ENCODE assay signal across 16 cellular contexts in the genomic region with DNA sequence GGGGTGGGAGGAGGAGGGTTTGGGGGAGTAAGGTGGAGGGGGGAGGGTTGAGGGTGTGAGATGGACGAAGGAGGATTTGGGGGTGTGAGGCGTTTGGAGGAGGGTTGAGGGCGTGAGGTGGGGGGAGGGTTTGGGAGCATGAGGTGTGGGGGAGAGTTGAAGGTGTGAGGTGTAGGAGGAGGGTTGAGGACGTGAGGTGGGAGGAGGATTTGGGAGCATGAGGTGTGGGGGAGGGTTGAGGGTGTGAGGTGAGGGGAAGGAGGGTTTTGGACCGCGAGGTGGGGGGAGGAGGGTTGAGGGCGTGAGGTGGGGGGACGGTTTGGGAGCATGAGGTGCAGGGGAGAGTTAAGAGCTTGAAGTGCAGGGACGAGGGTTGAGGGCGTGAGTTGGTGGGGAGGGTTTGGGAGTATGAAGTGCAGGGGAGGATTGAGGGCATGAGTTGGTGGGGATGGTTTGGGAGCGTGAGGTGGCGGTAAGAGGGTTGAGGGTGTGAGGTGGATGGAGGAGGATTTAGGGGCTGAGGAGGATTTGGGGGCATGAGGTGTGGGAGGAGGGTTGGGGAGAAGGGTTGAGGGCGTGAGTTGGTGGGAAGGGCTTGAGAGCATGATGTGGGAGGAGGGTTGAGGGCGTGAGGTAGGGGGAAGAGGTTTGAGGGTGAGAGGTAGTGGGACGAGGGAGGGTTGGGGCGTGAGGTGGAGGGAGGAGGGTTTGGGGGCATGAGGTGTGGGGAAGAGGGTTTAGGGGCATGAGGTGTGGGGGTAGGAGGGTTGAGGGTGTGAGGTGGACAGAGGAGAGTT. TPM values are rescaled to one million over a fixed set of nuclear protein-coding genes. Genes with fewer than 3 reads are reported as not detected.
A peak's percentile ranks its signal among the peaks of the same experiment; 100 is the strongest.
DNase-seq lines count a peak whose midpoint lies in the region; ATAC-seq, FAIRE-seq and TF ChIP-seq lines count a peak whose summit lies in the region.
"Had no signal": no experiment of that assay in that cellular context is flagged by ENCODE, and none has a peak within 500 bp of the region (broad histone marks: within the 10 kb centered on the region; RNA-seq: fewer than 3 reads in every experiment).

No MANE protein-coding gene starts in this region.

- no peak for FAIRE-seq in A549 (lab: Jason Lieb, UNC)
- FAIRE-seq in astrocyte (lab: Jason Lieb, UNC): no peak

- peak overlapping the region; percentile 93 for H3K27ac Mint-ChIP-seq in Calu3 (ENCODE audit: unreplicated experiment)
- no peak overlapping the region for H3K27ac Mint-ChIP-seq in astrocyte (ENCODE audit: unreplicated experiment)
- H3K27ac Mint-ChIP-seq in nephron: no peak overlapping the region
- no peak overlapping the region for H3K27ac Mint-ChIP-seq in mesothelial cell of epicardium

- DNase-seq in A549 (ENCODE audit: low read depth in 1 of 2, low spot score in 1 of 2): no peak
- DNase-seq in Calu3: no peak
- no peak for DNase-seq in astrocyte (ENCODE audit: low read depth)
- DNase-seq in HT-29 (ENCODE audit: low spot score): no peak
- no peak for DNase-seq in mesothelial cell of epicardium (ENCODE audit: low spot score in 2 of 2, unreplicated experiment in 2 of 2)
- DNase-seq: activated CD8-positive, alpha-beta T cell treated with anti-CD3 and anti-CD28 coated beads, Interleukin-2, amount 10 ng/mL, durations not matched to agents 7 days and 5 days; activated T-cell treated with anti-CD3 and anti-CD28 coated beads, Interleukin-2, amount 50 U/mL, for 1 hour; AML-193; NCI-H2171 treated with DMSO at 0.1 percent for 48 hours; RPMI8226; stomach; upper lobe of right lung had no signal

- H3K4me1 Mint-ChIP-seq in Calu3 (ENCODE audit: low read depth, unreplicated experiment) (peaks cover 13% of the 10 kb centered on the region), astrocyte (ENCODE audit: low read depth, unreplicated experiment) (peaks cover 8% of the 10 kb centered on the region), nephron (peaks cover 9% of the 10 kb centered on the region), mesothelial cell of epicardium (peaks cover 12% of the 10 kb centered on the region)

- ATAC-seq in A549: no peak
- no peak for ATAC-seq in gastroesophageal sphincter
- no peak for ATAC-seq in GM18870 (IDR thresholded peaks at IDR 0.05; ENCODE audit: unreplicated experiment)

- no peak for TF ChIP-seq RAD21 in A549 (conservative IDR thresholded peaks at IDR 0.05 in 1 of 2, IDR thresholded peaks at IDR 0.05 in 1 of 2)

- H3K36me3 ChIP-seq in astrocyte (ENCODE audit: insufficient read depth, low read length) (no peaks in the 10 kb centered on the region), gastroesophageal sphincter (no peaks in the 10 kb centered on the region)
- H3K36me3 ChIP-seq: MG63, stomach, upper lobe of right lung had no signal

- no peak overlapping the region for H3K9ac ChIP-seq in astrocyte (ENCODE audit: low read length)

- H3K4me1 ChIP-seq in A549 (0 out of 3 replicates have a peak, but pooled peaks cover 3% of the 10 kb centered on the region), astrocyte (ENCODE audit: insufficient read depth, low read length) (peaks cover 10% of the 10 kb centered on the region), gastroesophageal sphincter (peaks cover 3 to 23% (median 5%) of the 10 kb centered on the region in 3 donors)
- H3K4me1 ChIP-seq: upper lobe of right lung had no signal

- H3K4me3 ChIP-seq in A549: no peak overlapping the region; the same call in 2 of the 3 replicates
- H3K4me3 ChIP-seq in astrocyte (ENCODE audit: insufficient read depth, low read depth, low read length): no peak overlapping the region
- H3K4me3 ChIP-seq in gastroesophageal sphincter: peak overlapping the region in 1 of 2 donors; percentile 58

- no TSS peak for BruUV-seq in Calu3 (replicated peaks; lab: Mats Ljungman, UMichigan)

- peak overlapping the region; percentile 83 for H3K4me3 Mint-ChIP-seq in Calu3 (ENCODE audit: low read depth, unreplicated experiment)
- no peak overlapping the region for H3K4me3 Mint-ChIP-seq in astrocyte (ENCODE audit: unreplicated experiment)
- H3K4me3 Mint-ChIP-seq in nephron: peak overlapping the region; percentile 67 to 99 (median 92)
- H3K4me3 Mint-ChIP-seq in mesothelial cell of epicardium: no peak overlapping the region

- H3K27me3 Mint-ChIP-seq in Calu3 (ENCODE audit: unreplicated experiment): no peaks in the 10 kb centered on the region
- no peaks in the 10 kb centered on the region for H3K27me3 Mint-ChIP-seq in astrocyte (ENCODE audit: low read depth, unreplicated experiment)
- peaks cover 17% of the 10 kb centered on the region for H3K27me3 Mint-ChIP-seq in nephron (ENCODE audit: low read depth)
- H3K27me3 Mint-ChIP-seq in mesothelial cell of epicardium (ENCODE audit: low read depth): peaks cover 37% of the 10 kb centered on the region

- H3K79me2 ChIP-seq in astrocyte (ENCODE audit: insufficient read depth, low read length): no peaks in the 10 kb centered on the region

- H3K9me3 Mint-ChIP-seq in Calu3 (ENCODE audit: low read depth, unreplicated experiment) (no peaks in the 10 kb centered on the region), astrocyte (ENCODE audit: unreplicated experiment) (no peaks in the 10 kb centered on the region), nephron (no peaks in the 10 kb centered on the region), mesothelial cell of epicardium (no peaks in the 10 kb centered on the region)

- intact Hi-C loops in Calu3 (cut with micrococcal nuclease; ENCODE audit: unreplicated experiment): no loop called here

- H3K9me3 ChIP-seq in A549 (no peaks in the 10 kb centered on the region), astrocyte (ENCODE audit: insufficient read depth, low read depth, low read length) (no peaks in the 10 kb centered on the region), gastroesophageal sphincter (no peaks in the 10 kb centered on the region)
- H3K9me3 ChIP-seq: MG63, stomach, upper lobe of right lung had no signal

- H3K27me3 ChIP-seq in astrocyte (ENCODE audit: insufficient read depth, low read length) (no peaks in the 10 kb centered on the region), gastroesophageal sphincter (no peaks in the 10 kb centered on the region)
- H3K27me3 ChIP-seq: MG63, upper lobe of right lung had no signal

- TF ChIP-seq POLR2A in A549 (IDR thresholded peaks at IDR 0.05; ENCODE audit: low read length) (no peak), gastroesophageal sphincter (IDR thresholded peaks at IDR 0.05) (no peak)

- TF ChIP-seq EP300 in A549 (IDR thresholded peaks at IDR 0.05): no peak
- no peak for TF ChIP-seq EP300 in gastroesophageal sphincter (IDR thresholded peaks at IDR 0.05)

- POLR2A ChIA-PET in A549 (lab: Yijun Ruan, JAX): no interaction called here

- TF ChIP-seq CTCF in A549 (IDR thresholded peaks at IDR 0.05): no peak
- no peak for TF ChIP-seq CTCF in Calu3 (IDR thresholded peaks at IDR 0.05; ENCODE audit: unreplicated experiment)
- no peak for TF ChIP-seq CTCF in astrocyte (IDR thresholded peaks at IDR 0.05; ENCODE audit: insufficient read depth, low read depth, low read length)
- no peak for TF ChIP-seq CTCF in nephron (IDR thresholded peaks at IDR 0.05; ENCODE audit: unreplicated experiment in 3 of 3)
- TF ChIP-seq CTCF in gastroesophageal sphincter (IDR thresholded peaks at IDR 0.05): no peak
- no peak for TF ChIP-seq CTCF in mesothelial cell of epicardium (IDR thresholded peaks at IDR 0.05; ENCODE audit: unreplicated experiment)

- WGBS in A549 (ENCODE audit: missing lambda C conversion rate): 93% methylated on average over 9 of the region's 16 CpGs
- WGBS in gastroesophageal sphincter (ENCODE audit: low coverage in 1 of 2), 2 donors: 75 to 85% methylated on average over 10 to 15 of the region's 16 CpGs

- no peak overlapping the region for H2AFZ ChIP-seq in astrocyte (ENCODE audit: low read depth, low read length)

- CTCF ChIA-PET in A549 (lab: Yijun Ruan, JAX): no interaction called here
- CTCF ChIA-PET in Calu3 (lab: Charles Lee): interaction anchor here (2.1 kb wide), 1 partner anchor 72 kb away, joined by 12 read pairs; the partner anchor contains the start of gene GFM1

- H3K36me3 Mint-ChIP-seq in Calu3 (ENCODE audit: insufficient read depth, unreplicated experiment): peaks cover 26% of the 10 kb centered on the region
- no peaks in the 10 kb centered on the region for H3K36me3 Mint-ChIP-seq in astrocyte (ENCODE audit: low read depth, unreplicated experiment)
- no peaks in the 10 kb centered on the region for H3K36me3 Mint-ChIP-seq in nephron (ENCODE audit: low read depth)
- no peaks in the 10 kb centered on the region for H3K36me3 Mint-ChIP-seq in mesothelial cell of epicardium

- H3K27ac ChIP-seq in A549 (peak overlapping the region in 1 of 2 experiments; percentile 81; a peak in 1 of 6 replicates), astrocyte (ENCODE audit: low read depth, low read length) (no peak overlapping the region), gastroesophageal sphincter (no peak overlapping the region)

- H3K4me2 ChIP-seq in A549 (peak overlapping the region; percentile 100), astrocyte (ENCODE audit: low read length) (peak overlapping the region; percentile 100)

- no peaks in the 10 kb centered on the region for H4K20me1 ChIP-seq in astrocyte (ENCODE audit: insufficient read depth, low read length)

TF ChIP-seq in A549, 52 proteins besides CTCF, POLR2A, EP300 and RAD21:
- no peak for TF ChIP-seq TP53 (CRISPR knock-in tag; IDR thresholded peaks at IDR 0.05)
- no peak for TF ChIP-seq FOSB (CRISPR knock-in tag; IDR thresholded peaks at IDR 0.05)
- no peak for TF ChIP-seq ESRRA (IDR thresholded peaks at IDR 0.05; ENCODE audit: borderline replicate concordance, low read length)
TF ChIP-seq in A549: peak in this region for 0.

RNA-seq across cellular contexts. Expression of gene MLF1, which starts 1.2 kb away (rescaled TPM):
- polyA plus RNA-seq in A549 (2011; rRNA removed): 12.4 and 18.6 TPM in 2 replicates
- polyA plus RNA-seq in A549 (2012; cell fraction: cytosol; rRNA removed): 4.6 and 4.7 TPM in 2 replicates
- polyA plus RNA-seq in A549 (2012; cell fraction: nucleus; rRNA removed): 1.6 and 2.5 TPM in 2 replicates
- polyA plus RNA-seq in A549 (2017; fragmentation: RNase III; extraction: RNeasy Plus Mini Kit Qiagen cat#74134 plus additional on column Dnase treatment): 12.6 to 16.9 TPM (median 13.5 TPM) in 3 replicates
- 6.2 and 7.2 TPM in 2 replicates for polyA minus RNA-seq in A549 (2011; rRNA and poly(A)+ RNA removed)
- 53.0 and 53.1 TPM in 2 replicates for total RNA-seq in Calu3 (2022)
- total RNA-seq in astrocyte: 14.3 and 15.5 TPM in 2 replicates
- 10 to 100 TPM in 2 of 4 donors, 1 to 10 TPM in 2; 8.1 to 21.2 (median 14.8) TPM for total RNA-seq in gastroesophageal sphincter
- 6.0 and 8.9 TPM in 2 replicates for total RNA-seq in HT-29 (2014; rRNA removed; shearing (Covaris generic))
- 10.3 to 14.0 TPM (median 12.2 TPM) in 3 replicates for total RNA-seq in mesothelial cell of epicardium

Comparison
In these comparisons a context has a peak if more than half of its experiments do, and no peak if none do; other contexts are left out.
1. H3K4me3 Mint-ChIP-seq: peak in Calu3 (single experiment) and nephron (3 of 3); none in astrocyte (single experiment) and mesothelial cell of epicardium (single experiment).